23 cellular contexts compared by ENCODE assay signal in the genomic region with DNA sequence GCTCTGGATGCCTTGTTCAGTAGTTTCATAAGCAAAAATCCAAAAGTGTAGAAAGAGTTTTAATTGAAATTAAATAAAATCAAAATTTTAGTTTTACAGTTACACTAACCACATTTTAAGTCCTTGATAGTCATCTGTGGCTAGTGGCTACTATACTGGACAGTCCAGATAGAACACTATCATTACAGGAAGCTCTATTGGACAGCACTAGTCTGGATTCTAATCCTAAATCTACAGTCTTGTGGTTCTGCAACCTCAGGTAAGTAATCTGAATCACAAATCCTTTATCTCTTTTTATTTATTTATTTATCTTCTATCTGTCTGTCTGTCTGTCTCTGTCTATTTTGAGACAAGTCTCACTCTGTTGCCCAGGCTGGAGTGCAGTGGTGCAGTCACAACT. TPM values are rescaled to one million over a fixed set of nuclear protein-coding genes. Genes with fewer than 3 reads are reported as not detected.
DNase-seq lines count a peak whose midpoint lies in the region; ATAC-seq, FAIRE-seq and TF ChIP-seq lines count a peak whose summit lies in the region.
"Had no signal": no experiment of that assay in that cellular context is flagged by ENCODE, and none has a peak within 500 bp of the region (broad histone marks: within the 10 kb centered on the region; RNA-seq: fewer than 3 reads in every experiment).

No MANE protein-coding gene starts in this region.

- no peak overlapping the region for H3K9ac ChIP-seq in endodermal cell (ENCODE audit: extremely low read depth, low read length, poor library complexity, severe bottlenecking)

- peaks cover 15% of the 10 kb centered on the region for H3K9me3 Mint-ChIP-seq in activated naive CD4-positive, alpha-beta T cell treated with anti-CD3 and anti-CD28 coated beads, Interleukin-2, amount 10 ng/mL, durations not matched to agents 7 days and 5 days
- H3K9me3 Mint-ChIP-seq in endodermal cell = peaks cover 17% of the 10 kb centered on the region
- peaks cover 0 to 5% of the 10 kb centered on the region in 2 donors for H3K9me3 Mint-ChIP-seq in stimulated activated naive B cell treated with anti-CD40 and anti-IgM and Interleukin-4, amounts not matched to agents 10 μg/mL and 1 μg/mL and 100 μg/mL, for 72 hours

- no peak for DNase-seq in activated naive CD4-positive, alpha-beta T cell treated with anti-CD3 and anti-CD28 coated beads, Interleukin-2, amount 10 ng/mL, durations not matched to agents 7 days and 5 days
- DNase-seq in activated naive CD4-positive, alpha-beta T cell treated with anti-CD3 and anti-CD28 coated beads, Interleukin-2, amount 50 U/mL, for 16 hours = no peak
- DNase-seq in T-helper 17 cell (no peak), endodermal cell (no peak), GM13976 (ENCODE audit: low spot score) (no peak), GM19239 (ENCODE audit: insufficient read length, low spot score) (no peak)
- no peak for DNase-seq in stimulated activated naive B cell treated with anti-CD40 and anti-IgM and Interleukin-4, amounts not matched to agents 10 μg/mL and 1 μg/mL and 100 μg/mL, for 72 hours
- DNase-seq: activated CD4-positive, CD25-positive, alpha-beta regulatory T cell treated with anti-CD3 and anti-CD28 coated beads, Interleukin-2, amount 50 U/mL, for 72 hours; activated CD8-positive, alpha-beta memory T cell treated with anti-CD3 and anti-CD28 coated beads, Interleukin-2, amount 50 U/mL, for 48 hours; DMS53; left cardiac atrium; NCI-H1092 treated with DMSO at 0.1 percent for 48 hours; NCI-H510A; stimulated activated naive CD4-positive, alpha-beta T cell had no signal

- peaks cover 63% of the 10 kb centered on the region for H3K4me1 Mint-ChIP-seq in activated naive CD4-positive, alpha-beta T cell treated with anti-CD3 and anti-CD28 coated beads, Interleukin-2, amount 10 ng/mL, durations not matched to agents 7 days and 5 days
- H3K4me1 Mint-ChIP-seq in T-helper 17 cell (peaks cover 40% of the 10 kb centered on the region), endodermal cell (peaks cover 14% of the 10 kb centered on the region)
- peaks cover 28 to 72% of the 10 kb centered on the region in 2 donors for H3K4me1 Mint-ChIP-seq in stimulated activated naive B cell treated with anti-CD40 and anti-IgM and Interleukin-4, amounts not matched to agents 10 μg/mL and 1 μg/mL and 100 μg/mL, for 72 hours

- H3K4me3 Mint-ChIP-seq in activated naive CD4-positive, alpha-beta T cell treated with anti-CD3 and anti-CD28 coated beads, Interleukin-2, amount 10 ng/mL, durations not matched to agents 7 days and 5 days = no peak overlapping the region
- H3K4me3 Mint-ChIP-seq in T-helper 17 cell = peak overlapping the region; percentile 47
- no peak overlapping the region for H3K4me3 Mint-ChIP-seq in endodermal cell
- no peak overlapping the region for H3K4me3 Mint-ChIP-seq in stimulated activated naive B cell treated with anti-CD40 and anti-IgM and Interleukin-4, amounts not matched to agents 10 μg/mL and 1 μg/mL and 100 μg/mL, for 72 hours
- H3K4me3 Mint-ChIP-seq: brain, CD14-positive monocyte had no signal

- H3K4me1 ChIP-seq in endodermal cell (ENCODE audit: control insufficient read depth, insufficient read depth, low read length) = no peaks in the 10 kb centered on the region
- H3K4me1 ChIP-seq: prostate gland had no signal

- peaks cover 70% of the 10 kb centered on the region for H3K36me3 Mint-ChIP-seq in activated naive CD4-positive, alpha-beta T cell treated with anti-CD3 and anti-CD28 coated beads, Interleukin-2, amount 10 ng/mL, durations not matched to agents 7 days and 5 days
- H3K36me3 Mint-ChIP-seq in T-helper 17 cell (ENCODE audit: low read depth) (peaks cover 3% of the 10 kb centered on the region), endodermal cell (ENCODE audit: low read depth) (peaks cover 48% of the 10 kb centered on the region)
- H3K36me3 Mint-ChIP-seq in stimulated activated naive B cell treated with anti-CD40 and anti-IgM and Interleukin-4, amounts not matched to agents 10 μg/mL and 1 μg/mL and 100 μg/mL, for 72 hours = peaks cover 30 to 48% of the 10 kb centered on the region in 2 donors

- no peaks in the 10 kb centered on the region for H3K27me3 ChIP-seq in endodermal cell (ENCODE audit: control insufficient read depth, insufficient read depth, low read length, poor library complexity, severe bottlenecking)

- in situ Hi-C loops in GM13976 (cut with MboI; ENCODE audit: low sequenced_read_pairs, unreplicated experiment) = no loop called here

- H3K36me3 ChIP-seq in endodermal cell (ENCODE audit: control insufficient read depth, insufficient read depth, low read length) = peaks cover 49% of the 10 kb centered on the region
- H3K36me3 ChIP-seq: prostate gland had no signal

- FAIRE-seq in GM19239 (lab: Jason Lieb, UNC) = no peak
- FAIRE-seq: colon, GM12891 had no signal

- ATAC-seq in T-helper 17 cell (no peak), GM19463 (IDR thresholded peaks at IDR 0.05; ENCODE audit: unreplicated experiment) (no peak)
- no peak for ATAC-seq in stimulated activated naive B cell treated with anti-CD40 and anti-IgM and Interleukin-4, amounts not matched to agents 10 μg/mL and 1 μg/mL and 100 μg/mL, for 72 hours (replicated peaks)
- ATAC-seq: HCT116, left cardiac atrium, SK-N-SH treated with all-trans-retinoic acid at 6 μM for 48 hours had no signal

- no peak for TF ChIP-seq CTCF in endodermal cell (conservative IDR thresholded peaks at IDR 0.05)
- TF ChIP-seq CTCF in GM13976 (IDR thresholded peaks at IDR 0.05; ENCODE audit: borderline replicate concordance, control extremely low read depth, extremely low read depth, insufficient read depth, missing control alignments) = no peak

- H3K27me3 Mint-ChIP-seq in activated naive CD4-positive, alpha-beta T cell treated with anti-CD3 and anti-CD28 coated beads, Interleukin-2, amount 10 ng/mL, durations not matched to agents 7 days and 5 days = no peaks in the 10 kb centered on the region
- H3K27me3 Mint-ChIP-seq in T-helper 17 cell (no peaks in the 10 kb centered on the region), endodermal cell (ENCODE audit: insufficient read depth) (no peaks in the 10 kb centered on the region)
- H3K27me3 Mint-ChIP-seq in stimulated activated naive B cell treated with anti-CD40 and anti-IgM and Interleukin-4, amounts not matched to agents 10 μg/mL and 1 μg/mL and 100 μg/mL, for 72 hours = no peaks in the 10 kb centered on the region
- H3K27me3 Mint-ChIP-seq: brain had no signal

- H3K27ac ChIP-seq in endodermal cell (ENCODE audit: low read depth, low read length) = no peak overlapping the region
- H3K27ac ChIP-seq: prostate gland, RWPE1 had no signal

- CTCF ChIA-PET in activated naive CD4-positive, alpha-beta T cell treated with anti-CD3 and anti-CD28 coated beads, Interleukin-2, amount 10 ng/mL, durations not matched to agents 7 days and 5 days (lab: Charles Lee) = interaction anchor here (0.9 kb wide), 1 partner anchor 13 kb away, joined by 3 read pairs; no protein-coding TSS in a partner anchor

- peak overlapping the region; percentile 60 for H3K27ac Mint-ChIP-seq in activated naive CD4-positive, alpha-beta T cell treated with anti-CD3 and anti-CD28 coated beads, Interleukin-2, amount 10 ng/mL, durations not matched to agents 7 days and 5 days
- peak overlapping the region; percentile 57 for H3K27ac Mint-ChIP-seq in T-helper 17 cell
- H3K27ac Mint-ChIP-seq in endodermal cell = peak overlapping the region; percentile 78
- peak overlapping the region; percentile 81 for H3K27ac Mint-ChIP-seq in stimulated activated naive B cell treated with anti-CD40 and anti-IgM and Interleukin-4, amounts not matched to agents 10 μg/mL and 1 μg/mL and 100 μg/mL, for 72 hours

- no peak overlapping the region for H3K4me3 ChIP-seq in endodermal cell (ENCODE audit: low read length)
- H3K4me3 ChIP-seq: prostate gland had no signal

- peaks cover 4% of the 10 kb centered on the region for H3K9me3 ChIP-seq in T-helper 17 cell (ENCODE audit: control insufficient read depth, low read length, poor library complexity, severe bottlenecking)
- peaks cover 32% of the 10 kb centered on the region for H3K9me3 ChIP-seq in endodermal cell (ENCODE audit: control insufficient read depth, low read length)
- H3K9me3 ChIP-seq: prostate gland had no signal

RNA-seq across cellular contexts. Expression of gene RAP1B, which starts 18.0 kb away (rescaled TPM):
- total RNA-seq in T-helper 17 cell (100 to 1,000 TPM; 251 to 319 TPM), endodermal cell (100 to 1,000 TPM; 100 to 102 TPM)
- 132 TPM for polyA plus RNA-seq in endodermal cell (2013, experiment 1 of 2)
- polyA plus RNA-seq in endodermal cell (2013, experiment 2 of 2) = 132 TPM

RNA-seq across cellular contexts. Expression of gene NUP107, which starts 58.1 kb away (rescaled TPM):
- total RNA-seq in T-helper 17 cell (10 to 100 TPM; 39.2 to 42.4 TPM), endodermal cell (100 to 1,000 TPM; 116 to 130 TPM)
- polyA plus RNA-seq in endodermal cell (2013, experiment 1 of 2) = 111 TPM
- 108 TPM for polyA plus RNA-seq in endodermal cell (2013, experiment 2 of 2)
